8 cellular contexts compared by ENCODE assay signal in the genomic region with DNA sequence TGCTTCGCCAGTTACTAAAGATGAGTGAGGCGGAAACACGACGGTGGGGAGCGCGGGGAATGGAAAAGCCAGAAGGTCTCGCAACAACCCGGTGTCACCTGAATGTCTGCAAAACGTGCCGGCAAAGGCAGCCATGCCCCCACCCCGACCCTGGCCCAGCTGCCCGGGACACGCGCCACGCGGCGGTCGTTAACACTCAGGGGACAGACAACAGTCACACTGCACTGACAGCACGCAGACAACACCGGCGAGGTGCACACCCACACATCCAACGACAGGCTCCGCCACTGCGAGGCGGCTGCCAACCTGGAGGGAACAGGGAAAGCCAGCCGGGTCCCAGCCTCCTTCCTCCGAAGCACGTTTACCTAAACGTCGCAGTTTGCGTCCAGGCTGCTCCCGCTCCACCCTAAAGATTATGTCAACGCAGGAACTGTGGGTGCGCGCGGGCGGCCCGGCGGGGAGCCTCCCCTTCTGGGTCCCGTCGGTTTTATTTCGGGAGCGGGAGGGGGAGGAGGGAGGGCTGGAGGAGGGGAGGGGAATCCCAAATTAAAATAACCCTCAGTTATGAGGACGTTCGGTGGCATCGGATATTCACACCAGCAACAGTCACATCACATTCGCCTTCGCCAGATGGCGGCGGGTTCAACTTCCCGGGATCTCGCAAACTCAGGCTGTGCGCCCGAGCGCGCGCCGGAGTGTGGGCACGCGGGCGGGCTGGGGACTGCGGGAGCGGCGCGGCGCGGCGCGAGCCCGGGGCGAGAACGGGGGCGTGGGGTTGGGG. TPM values are rescaled to one million over a fixed set of nuclear protein-coding genes. Genes with fewer than 3 reads are reported as not detected.
DNase-seq lines count a peak whose midpoint lies in the region; ATAC-seq, FAIRE-seq and TF ChIP-seq lines count a peak whose summit lies in the region.

No MANE protein-coding gene starts in this region.

- H3K9me3 ChIP-seq in H1 (ENCODE audit: insufficient read depth in 2 of 2, low read depth in 1 of 2, low read length in 1 of 2): no peaks in the 10 kb centered on the region
- H3K9me3 ChIP-seq in mucosa of stomach (ENCODE audit: control insufficient read depth, low read length): no peaks in the 10 kb centered on the region

- H2AFZ ChIP-seq in H1 (ENCODE audit: low read length): no peak overlapping the region

- DNase-seq in NCI-H1105 treated with DMSO at 0.1 percent for 48 hours (lab: John Stamatoyannopoulos, UW) (peak; percentile 40), NCI-H1105 (lab: John Stamatoyannopoulos, UW) (no peak), NCI-H526 treated with DMSO at 0.1 percent for 48 hours (lab: John Stamatoyannopoulos, UW) (peak; percentile 62), H1 (ENCODE audit: low read depth in 1 of 2, low spot score in 2 of 2) (peak in 1 of 2 experiments; percentile 62), substantia nigra (lab: John Stamatoyannopoulos, UW) (peak in 23 of 49 donors; percentile 28 to 85 (median 57))
- peak; percentile 80 for DNase-seq in activated CD8-positive, alpha-beta memory T cell treated with anti-CD3 and anti-CD28 coated beads for 24 hours

- POLR2A ChIA-PET in H1 (lab: Charles Lee; ENCODE audit: partially characterized antibody): no interaction called here

- no peak overlapping the region for H2BK20ac ChIP-seq in H1 (ENCODE audit: low read length)

- peak overlapping the region; percentile 32; the same call in 1 of the 2 replicates for H3K18ac ChIP-seq in H1 (ENCODE audit: extremely low read depth, low read length)

- no peak for TF ChIP-seq EP300 in H1 (IDR thresholded peaks at IDR 0.05; ENCODE audit: borderline replicate concordance in 1 of 2, low read depth in 2 of 2, low read length in 2 of 2)

- H3K36me3 ChIP-seq in H1 (ENCODE audit: control insufficient read depth in 2 of 4, insufficient read depth in 4 of 4, low read length in 3 of 4): no peaks in the 10 kb centered on the region; a peak in 1 of 8 replicates
- H3K36me3 ChIP-seq in mucosa of stomach (ENCODE audit: control insufficient read depth, insufficient read depth, low read length): no peaks in the 10 kb centered on the region

- no peak overlapping the region for H4K5ac ChIP-seq in H1 (ENCODE audit: insufficient read length, low read depth, low read length)

- no peak overlapping the region for H2BK120ac ChIP-seq in H1 (replicated peaks; ENCODE audit: low read depth, low read length)

- H2AK5ac ChIP-seq in H1 (ENCODE audit: low read depth, low read length): no peak overlapping the region; the same call in 1 of the 2 replicates

- no peak for FAIRE-seq in H1 (lab: Jason Lieb, UNC)

- H3K56ac ChIP-seq in H1 (replicated peaks; ENCODE audit: insufficient read length, low read depth, low read length): no peak overlapping the region

- peak overlapping the region; percentile 92; the same call in 1 of the 2 replicates for H2BK15ac ChIP-seq in H1 (ENCODE audit: low read length)

- H4K91ac ChIP-seq in H1 (replicated peaks; ENCODE audit: insufficient read length, low read length): no peak overlapping the region

- no peak overlapping the region for H2BK5ac ChIP-seq in H1 (ENCODE audit: low read depth, low read length)

- peak overlapping the region; percentile 71 for H3K4ac ChIP-seq in H1 (replicated peaks; ENCODE audit: insufficient read length, low read depth, low read length)

- H3K27me3 ChIP-seq in H1 (replicated peaks in 1 of 4; ENCODE audit: control insufficient read depth in 3 of 4, extremely low read depth in 1 of 4, insufficient read depth in 3 of 4, low read length in 3 of 4) (peaks cover 59 to 88% (median 79%) of the 10 kb centered on the region in 4 experiments), mucosa of stomach (ENCODE audit: control insufficient read depth, insufficient read depth, low read length) (no peaks in the 10 kb centered on the region)

- no peaks in the 10 kb centered on the region for H3K79me1 ChIP-seq in H1 (ENCODE audit: low read depth, low read length)

- H3K4me1 ChIP-seq in H1 (replicated peaks in 1 of 4; ENCODE audit: control insufficient read depth in 3 of 4, insufficient read depth in 4 of 4, low read length in 3 of 4) (peaks cover 9 to 35% (median 22%) of the 10 kb centered on the region in 4 experiments), mucosa of stomach (ENCODE audit: control insufficient read depth, insufficient read depth, low read length) (peaks cover 18% of the 10 kb centered on the region)

- TF ChIP-seq CTCF in H1 (IDR thresholded peaks at IDR 0.05; ENCODE audit: control extremely low read depth in 1 of 3, insufficient read depth in 1 of 3, low read depth in 1 of 3, low read length in 3 of 3): no peak

- H3K23ac ChIP-seq in H1 (ENCODE audit: insufficient read length): no peak overlapping the region

- no peak overlapping the region for H3K14ac ChIP-seq in H1 (ENCODE audit: insufficient read length)

- peak overlapping the region; percentile 60 to 70 (median 62) for H3K4me3 ChIP-seq in H1 (ENCODE audit: extremely low read depth in 1 of 4, insufficient read depth in 2 of 4, low read depth in 3 of 4, low read length in 4 of 4)
- peak overlapping the region; percentile 29 for H3K4me3 ChIP-seq in mucosa of stomach (ENCODE audit: low read length)

- ATAC-seq in HG02973 (IDR thresholded peaks at IDR 0.05; ENCODE audit: unreplicated experiment): peak; percentile 2

- H3K4me2 ChIP-seq in H1 (ENCODE audit: insufficient read depth in 1 of 2, low read depth in 2 of 2, low read length in 2 of 2): peak overlapping the region; percentile 94 to 99

- peak overlapping the region; percentile 80; the same call in 1 of the 2 replicates for H2BK12ac ChIP-seq in H1 (ENCODE audit: low read depth, low read length)

- no peak overlapping the region for H3K27ac ChIP-seq in H1 (ENCODE audit: low read depth, low read length)
- peak overlapping the region; percentile 90 for H3K27ac ChIP-seq in substantia nigra (ENCODE audit: low read depth, low read length, poor library complexity, severe bottlenecking)

- H4K20me1 ChIP-seq in H1 (replicated peaks in 1 of 2; ENCODE audit: control insufficient read depth in 1 of 2, insufficient read depth in 2 of 2, low read length in 2 of 2): peaks cover 10 to 15% of the 10 kb centered on the region in 2 experiments

- CTCF ChIA-PET in H1 (lab: Charles Lee; ENCODE audit: partially characterized antibody): no interaction called here

- TF ChIP-seq POLR2A in H1 (IDR thresholded peaks at IDR 0.05; ENCODE audit: control extremely low read depth in 1 of 2, low read depth in 2 of 2, low read length in 2 of 2): no peak; a peak in 1 of 3 replicates

- peak overlapping the region; percentile 37; the same call in 1 of the 2 replicates for H4K8ac ChIP-seq in H1 (ENCODE audit: extremely low read depth, insufficient read depth, low read length)

- 3% methylated on average over 33 of the region's 73 CpGs; no CpG with 5 or more reads in 1 of the 2 experiments for WGBS in H1 (ENCODE audit: extremely low coverage in 1 of 2, insufficient coverage in 1 of 2, insufficient read length in 1 of 2, insufficient replicate concordance in 2 of 2, low coverage in 1 of 2, low lambda C conversion rate in 2 of 2, missing lambda C conversion rate in 1 of 2), 2 experiments

- no peaks in the 10 kb centered on the region for H3K79me2 ChIP-seq in H1 (ENCODE audit: control insufficient read depth in 1 of 2, insufficient read depth in 2 of 2, low read length in 2 of 2)

- TF ChIP-seq RAD21 in H1 (IDR thresholded peaks at IDR 0.05 in 1 of 2, conservative IDR thresholded peaks at IDR 0.05 in 1 of 2; ENCODE audit: low read depth in 2 of 2, low read length in 2 of 2): no peak

- peaks cover 29% of the 10 kb centered on the region for H3K23me2 ChIP-seq in H1 (ENCODE audit: low read depth, low read length)

- no peak overlapping the region for H3K9ac ChIP-seq in H1 (replicated peaks in 1 of 4; ENCODE audit: extremely low read depth in 1 of 4, low read depth in 3 of 4, low read length in 3 of 4)
- H3K9ac ChIP-seq in mucosa of stomach (ENCODE audit: low read length): peak overlapping the region; percentile 85

TF ChIP-seq in H1, 55 proteins besides CTCF, POLR2A, EP300 and RAD21 (continues in another document):
- TF ChIP-seq KDM4A (IDR thresholded peaks at IDR 0.05; ENCODE audit: low read depth, low read length, severe bottlenecking) (peak; percentile 7), MAX (IDR thresholded peaks at IDR 0.05) (no peak), NANOG (IDR thresholded peaks at IDR 0.05; ENCODE audit: insufficient read depth, low read depth, low read length, poor library complexity, severe bottlenecking) (no peak), SP1 (IDR thresholded peaks at IDR 0.05; ENCODE audit: low read depth, low read length) (no peak), RFX5 (IDR thresholded peaks at IDR 0.05; ENCODE audit: borderline replicate concordance, low read depth, low read length) (no peak), CREB1 (IDR thresholded peaks at IDR 0.05) (no peak)
- TF ChIP-seq, protein P1, sequence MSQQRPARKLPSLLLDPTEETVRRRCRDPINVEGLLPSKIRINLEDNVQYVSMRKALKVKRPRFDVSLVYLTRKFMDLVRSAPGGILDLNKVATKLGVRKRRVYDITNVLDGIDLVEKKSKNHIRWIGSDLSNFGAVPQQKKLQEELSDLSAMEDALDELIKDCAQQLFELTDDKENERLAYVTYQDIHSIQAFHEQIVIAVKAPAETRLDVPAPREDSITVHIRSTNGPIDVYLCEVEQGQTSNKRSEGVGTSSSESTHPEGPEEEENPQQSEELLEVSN (IDR thresholded peaks at IDR 0.05): peak; percentile 67

RNA-seq across cellular contexts. Expression of gene PTGR3, which starts 0.7 kb away (rescaled TPM):
- 3.6 and 3.9 TPM in 2 replicates for total RNA-seq in H1 (2021; fragmentation: NEBNext Ultra II Directional; extraction: Animal tissue kit (Norgen Biotek cat#: 25700))
- polyA plus RNA-seq in H1 (2011; rRNA removed): 2.0 and 2.8 TPM in 2 replicates
- polyA plus RNA-seq in H1 (2011; cell fraction: cytosol; rRNA removed): 3.3 TPM
- 7.5 TPM for polyA plus RNA-seq in H1 (2011; cell fraction: nucleus; rRNA removed)
- polyA plus RNA-seq in H1 (2012, experiment 1 of 2): 2.7 to 4.5 TPM (median 4.3 TPM) in 4 replicates
- 1.3 TPM for polyA plus RNA-seq in H1 (2012, experiment 2 of 2)
- polyA plus RNA-seq in H1 (2013, experiment 1 of 2): 1.7 TPM
- polyA plus RNA-seq in H1 (2013, experiment 2 of 2): 2.2 TPM
- polyA minus RNA-seq in H1 (2011; rRNA and poly(A)+ RNA removed): 3.8 and 5.7 TPM in 2 replicates
- polyA minus RNA-seq in H1 (2011; cell fraction: cytosol; rRNA and poly(A)+ RNA removed): 5.7 TPM
- 5.0 TPM for polyA minus RNA-seq in H1 (2011; cell fraction: nucleus; rRNA and poly(A)+ RNA removed)

RNA-seq across cellular contexts. Expression of gene TSHZ1, which starts 2.4 kb away (rescaled TPM):
- 0.25 and 0.32 TPM in 2 replicates for total RNA-seq in H1 (2021; fragmentation: NEBNext Ultra II Directional; extraction: Animal tissue kit (Norgen Biotek cat#: 25700))
- polyA plus RNA-seq in H1 (2011; rRNA removed): 0.03 and 0.06 TPM in 2 replicates
- 0.08 TPM for polyA plus RNA-seq in H1 (2011; cell fraction: cytosol; rRNA removed)
- 0.11 TPM for polyA plus RNA-seq in H1 (2011; cell fraction: nucleus; rRNA removed)
- polyA plus RNA-seq in H1 (2012, experiment 1 of 2): 0.08 to 0.22 TPM (median 0.13 TPM) in 4 replicates
- polyA plus RNA-seq in H1 (2012, experiment 2 of 2): 0.05 TPM
- 0.24 TPM for polyA plus RNA-seq in H1 (2013, experiment 1 of 2)
- 0.20 TPM for polyA plus RNA-seq in H1 (2013, experiment 2 of 2)
- polyA minus RNA-seq in H1 (2011; rRNA and poly(A)+ RNA removed): 0.07 and 0.09 TPM in 2 replicates
- 0.22 TPM for polyA minus RNA-seq in H1 (2011; cell fraction: cytosol; rRNA and poly(A)+ RNA removed)
- 0.20 TPM for polyA minus RNA-seq in H1 (2011; cell fraction: nucleus; rRNA and poly(A)+ RNA removed)
